In the genomic region with DNA sequence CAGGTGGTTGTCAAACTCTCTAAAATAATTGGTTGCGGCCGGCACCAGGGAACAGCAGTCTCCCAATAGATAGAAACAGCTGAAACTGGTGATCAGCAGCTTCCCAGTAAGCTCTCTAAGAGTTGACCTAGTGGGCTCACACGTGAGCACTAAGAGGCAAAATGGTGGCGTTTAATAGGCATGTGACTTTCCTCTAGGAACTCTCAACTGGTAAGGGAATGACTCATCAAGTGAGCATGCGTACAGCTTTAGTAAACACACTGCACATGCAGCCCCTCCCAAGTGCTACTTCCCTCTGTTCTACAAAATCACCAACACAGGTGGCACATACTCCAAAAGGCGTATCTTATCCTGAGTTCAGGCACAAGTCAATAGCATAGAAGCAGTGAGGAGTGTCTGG, we compare ENCODE assay signal across 1 cellular context.
TF ChIP-seq lines count a peak whose summit lies in the region.

No MANE protein-coding gene starts in this region.

TF ChIP-seq in H1, 55 proteins besides CTCF, POLR2A, EP300 and RAD21:
- TF ChIP-seq CEBPB (IDR thresholded peaks at IDR 0.05; ENCODE audit: low read depth, low read length) (no peak), EGR1 (IDR thresholded peaks at IDR 0.05; ENCODE audit: borderline replicate concordance, low read depth, low read length) (no peak), KDM1A (IDR thresholded peaks at IDR 0.05; ENCODE audit: borderline replicate concordance, low read length) (no peak), RNF2 (IDR thresholded peaks at IDR 0.05; ENCODE audit: borderline replicate concordance, low read depth, low read length, missing control alignments, poor library complexity, severe bottlenecking) (no peak), NANOG (IDR thresholded peaks at IDR 0.05; ENCODE audit: insufficient read depth, low read depth, low read length, poor library complexity, severe bottlenecking) (no peak), KDM5A (IDR thresholded peaks at IDR 0.05; ENCODE audit: low read length) (no peak), SIN3A (conservative IDR thresholded peaks at IDR 0.05 in 1 of 2, IDR thresholded peaks at IDR 0.05 in 1 of 2; ENCODE audit: low read depth in 1 of 2, low read length in 2 of 2) (no peak), SP1 (IDR thresholded peaks at IDR 0.05; ENCODE audit: low read depth, low read length) (no peak), GTF2F1 (IDR thresholded peaks at IDR 0.05; ENCODE audit: borderline replicate concordance, low read depth, low read length) (no peak), SP4 (IDR thresholded peaks at IDR 0.05; ENCODE audit: low read length) (no peak), POU5F1 (IDR thresholded peaks at IDR 0.05; ENCODE audit: low read depth, low read length) (no peak), GABPA (IDR thresholded peaks at IDR 0.05; ENCODE audit: borderline replicate concordance, insufficient read depth, low read length) (no peak), BRCA1 (IDR thresholded peaks at IDR 0.05; ENCODE audit: low read depth, low read length) (no peak), POLR2AphosphoS5 (IDR thresholded peaks at IDR 0.05; ENCODE audit: low read depth, low read length) (no peak)
